Comparison of ENCODE assay signal across 26 cellular contexts in genomic region chr3:120258009-120258408, GRCh38. TPM values are rescaled to one million over a fixed set of nuclear protein-coding genes. Genes with fewer than 3 reads are reported as not detected.
"Had no signal": no experiment of that assay in that cellular context is flagged by ENCODE, and none has a peak within 500 bp of the region (broad histone marks: within the 10 kb centered on the region; RNA-seq: fewer than 3 reads in every experiment).

No MANE protein-coding gene starts in this region.

- H3K36me3 ChIP-seq: gastrocnemius medialis, neutrophil, pancreas, thyroid gland had no signal

- H3K27me3 ChIP-seq: gastrocnemius medialis, neutrophil, pancreas, thyroid gland had no signal

- FAIRE-seq: colon, keratinocyte, pancreas had no signal

- ATAC-seq: esophagus mucosa; gastrocnemius medialis; left lobe of liver; mucosa of descending colon; natural killer cell treated with Interleukin-12 subunit alpha and Interleukin-12 subunit beta and Interleukin-15 and Interleukin-18, amount 100 ng/mL, for 72 hours; pancreas; sciatic nerve; stimulated activated naive CD8-positive, alpha-beta T cell treated with anti-CD3 and anti-CD28 coated beads, Interleukin-15, amount 100 ng/mL, for 72 hours had no signal

- H3K4me3 ChIP-seq: gastrocnemius medialis, mucosa of descending colon, pancreas, smooth muscle cell, thyroid gland had no signal

- DNase-seq: effector CD8-positive, alpha-beta T cell; endodermal cell; foreskin fibroblast; gastrocnemius medialis; head of caudate nucleus; mesenchymal stem cell; mucosa of descending colon; naive B cell; pancreas; stimulated activated CD4-positive, alpha-beta T cell treated with anti-CD3 and anti-CD28 coated beads, Interleukin-12 subunit alpha, Interleukin-12 subunit beta, amount 100 ng/mL, for 4 hours; stimulated activated CD4-positive, alpha-beta T cell treated with anti-CD3 and anti-CD28 coated beads, Interleukin-1b, Interleukin-23, amount 100 ng/mL, for 48 hours; stimulated activated CD4-positive, alpha-beta T cell treated with anti-CD3 and anti-CD28 coated beads, Interleukin-4, amount 100 ng/mL, for 1 hour; stimulated activated CD8-positive, alpha-beta memory T cell treated with anti-CD3 and anti-CD28 coated beads, Interleukin-4, amount 100 ng/mL, for 48 hours; stimulated activated naive CD4-positive, alpha-beta T cell; stimulated activated naive CD8-positive, alpha-beta T cell treated with anti-CD3 and anti-CD28 coated beads, Interleukin-15, amount 100 ng/mL, for 72 hours; thyroid gland had no signal

- H3K4me1 ChIP-seq: gastrocnemius medialis, pancreas, thyroid gland had no signal

- H3K9me3 ChIP-seq: gastrocnemius medialis, mucosa of descending colon, neutrophil, pancreas, thyroid gland had no signal

- H3K27ac ChIP-seq: epithelial cell of prostate, gastrocnemius medialis, neutrophil, pancreas, thyroid gland had no signal

- H3K4me2 ChIP-seq: smooth muscle cell had no signal

RNA-seq across cellular contexts. Expression of gene GPR156, which starts 27.0 kb away (rescaled TPM):
- total RNA-seq: left lobe of liver, lung microvascular endothelial cell, thyroid gland had no signal
